20 cellular contexts compared by ENCODE assay signal in the genomic region with DNA sequence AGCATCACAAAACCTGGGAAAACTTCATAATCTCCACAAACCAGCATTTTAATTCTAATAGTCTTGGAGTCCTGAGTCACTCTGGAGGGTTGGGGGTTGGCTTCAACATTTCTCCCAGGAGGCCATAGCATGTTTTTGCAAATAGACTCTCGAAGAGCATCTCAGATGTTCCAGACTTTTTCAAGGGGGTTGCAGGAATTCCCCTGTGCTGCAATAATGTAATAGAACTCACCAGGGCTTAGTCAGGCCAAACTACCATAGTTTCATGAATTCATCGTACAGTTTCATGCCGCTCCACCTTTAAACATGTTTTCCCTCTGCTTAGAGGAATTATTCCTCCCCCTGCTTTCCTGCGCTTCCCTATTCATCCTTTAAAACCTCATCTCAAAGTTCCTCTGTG.
"Had no signal": no experiment of that assay in that cellular context is flagged by ENCODE, and none has a peak within 500 bp of the region (broad histone marks: within the 10 kb centered on the region; RNA-seq: fewer than 3 reads in every experiment).

No MANE protein-coding gene starts in this region.

- H3K4me3 Mint-ChIP-seq: activated CD8-positive, alpha-beta memory T cell treated with anti-CD3 and anti-CD28 coated beads, Interleukin-2, amount 10 ng/mL, durations not matched to agents 7 days and 5 days; activated T-cell treated with anti-CD3 and anti-CD28 coated beads, Interleukin-2, amount 50 U/mL, for 24 hours; effector memory CD8-positive, alpha-beta T cell; nephron had no signal

- H3K27ac Mint-ChIP-seq: activated CD8-positive, alpha-beta memory T cell treated with anti-CD3 and anti-CD28 coated beads, Interleukin-2, amount 10 ng/mL, durations not matched to agents 7 days and 5 days; activated naive CD4-positive, alpha-beta T cell treated with anti-CD3 and anti-CD28 coated beads, Interleukin-2, amount 50 U/mL, for 72 hours; activated T-cell treated with anti-CD3 and anti-CD28 coated beads, Interleukin-2, amount 50 U/mL, for 24 hours; effector memory CD8-positive, alpha-beta T cell; nephron; progenitor cell of endocrine pancreas had no signal

- H3K4me1 ChIP-seq: breast epithelium, right atrium auricular region had no signal

- H3K9me3 ChIP-seq: breast epithelium, right atrium auricular region, SK-N-SH had no signal

- H3K27ac ChIP-seq: WERI-Rb-1 had no signal

- DNase-seq: activated CD4-positive, alpha-beta T cell treated with anti-CD3 and anti-CD28 coated beads, Interleukin-2, amount 50 U/mL, for 48 hours; activated CD8-positive, alpha-beta memory T cell treated with anti-CD3 and anti-CD28 coated beads, Interleukin-2, amount 10 ng/mL, durations not matched to agents 7 days and 5 days; activated effector memory CD4-positive, alpha-beta T cell treated with Interleukin-2 at 50 U/mL for 16 hours; activated T-cell treated with anti-CD3 and anti-CD28 coated beads, Interleukin-2, amount 50 U/mL, for 24 hours; aorta; dermis blood vessel endothelial cell; effector memory CD8-positive, alpha-beta T cell; hippocampal formation; kidney; occipital lobe; SK-N-SH; stimulated activated naive CD8-positive, alpha-beta T cell treated with anti-CD3 and anti-CD28 coated beads, Interleukin-15, Interleukin-2, amounts not matched to agents 100 U/mL and 50 U/mL, for 24 hours; T-helper 1 cell; WERI-Rb-1 had no signal

- H3K4me3 ChIP-seq: breast epithelium, right atrium auricular region, smooth muscle cell had no signal

- H3K4me2 ChIP-seq: SK-N-SH, smooth muscle cell had no signal

- H3K9me3 Mint-ChIP-seq: activated T-cell treated with anti-CD3 and anti-CD28 coated beads, Interleukin-2, amount 50 U/mL, for 24 hours; nephron had no signal

- ATAC-seq: activated CD8-positive, alpha-beta memory T cell treated with anti-CD3 and anti-CD28 coated beads, Interleukin-2, amount 10 ng/mL, durations not matched to agents 7 days and 5 days; activated naive CD4-positive, alpha-beta T cell treated with anti-CD3 and anti-CD28 coated beads, Interleukin-2, amount 50 U/mL, for 72 hours; effector memory CD8-positive, alpha-beta T cell; stimulated activated naive CD8-positive, alpha-beta T cell treated with anti-CD3 and anti-CD28 coated beads, Interleukin-15, Interleukin-2, amounts not matched to agents 100 U/mL and 50 U/mL, for 24 hours had no signal

- H3K27me3 ChIP-seq: breast epithelium, right atrium auricular region had no signal

- H3K27me3 Mint-ChIP-seq: activated CD8-positive, alpha-beta memory T cell treated with anti-CD3 and anti-CD28 coated beads, Interleukin-2, amount 10 ng/mL, durations not matched to agents 7 days and 5 days; effector memory CD8-positive, alpha-beta T cell had no signal

- H3K36me3 ChIP-seq: breast epithelium, right atrium auricular region, WERI-Rb-1 had no signal

- H3K36me3 Mint-ChIP-seq: activated CD8-positive, alpha-beta memory T cell treated with anti-CD3 and anti-CD28 coated beads, Interleukin-2, amount 10 ng/mL, durations not matched to agents 7 days and 5 days; activated naive CD4-positive, alpha-beta T cell treated with anti-CD3 and anti-CD28 coated beads, Interleukin-2, amount 50 U/mL, for 72 hours had no signal

- H3K4me1 Mint-ChIP-seq: activated CD8-positive, alpha-beta memory T cell treated with anti-CD3 and anti-CD28 coated beads, Interleukin-2, amount 10 ng/mL, durations not matched to agents 7 days and 5 days had no signal

- H3K9ac ChIP-seq: SK-N-SH had no signal
